Comparison of ENCODE assay signal across 20 cellular contexts in the genomic region with DNA sequence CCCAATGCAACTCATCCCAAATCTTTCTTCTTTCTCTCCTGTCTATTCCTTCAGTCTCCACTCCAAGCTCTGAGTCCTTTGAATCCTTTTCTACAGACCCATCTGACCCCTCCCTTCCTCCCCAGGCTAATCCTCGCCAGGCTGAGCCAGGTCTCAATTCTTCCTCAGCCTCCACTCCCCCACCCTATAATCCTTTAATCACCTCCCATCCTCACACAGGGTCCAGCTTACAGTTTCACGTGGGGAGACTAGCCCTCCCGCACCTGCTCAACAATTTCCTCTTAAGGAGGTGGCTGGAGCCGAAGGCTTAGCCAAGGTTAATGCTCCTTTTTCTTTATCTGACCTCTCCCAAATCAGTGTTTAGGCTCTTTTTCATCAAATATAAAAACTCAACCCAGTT.
DNase-seq lines count a peak whose midpoint lies in the region; ATAC-seq, FAIRE-seq and TF ChIP-seq lines count a peak whose summit lies in the region.
"Had no signal": no experiment of that assay in that cellular context is flagged by ENCODE, and none has a peak within 500 bp of the region (broad histone marks: within the 10 kb centered on the region; RNA-seq: fewer than 3 reads in every experiment).

No MANE protein-coding gene starts in this region.

- intact Hi-C loops in Calu3 (cut with micrococcal nuclease; ENCODE audit: unreplicated experiment): no loop called here
- intact Hi-C loops in posterior vena cava (cut with DNase I): no loop called here
- intact Hi-C loops in CD4-positive, alpha-beta T cell (cut with DNase I, micrococcal nuclease): no loop called here

- CTCF ChIA-PET in Calu3 (lab: Charles Lee): no interaction called here
- CTCF ChIA-PET in CD4-positive, alpha-beta T cell (lab: Charles Lee): no interaction called here

- TF ChIP-seq CTCF in Calu3 (IDR thresholded peaks at IDR 0.05; ENCODE audit: unreplicated experiment) (no peak), astrocyte (IDR thresholded peaks at IDR 0.05; ENCODE audit: insufficient read depth, low read depth, low read length) (no peak)
- TF ChIP-seq CTCF in CD4-positive, alpha-beta T cell (IDR thresholded peaks at IDR 0.05): no peak

- POLR2A ChIA-PET in CD4-positive, alpha-beta T cell (lab: Charles Lee): no interaction called here

- peaks cover 16% of the 10 kb centered on the region for H3K4me1 ChIP-seq in astrocyte (ENCODE audit: insufficient read depth, low read length)
- H3K4me1 ChIP-seq: BE2C had no signal

- peak overlapping the region; percentile 52 for H3K4me2 ChIP-seq in astrocyte (ENCODE audit: low read length)

- BruUV-seq in Calu3 (replicated peaks; lab: Mats Ljungman, UMichigan): no TSS peak

- FAIRE-seq in astrocyte (lab: Jason Lieb, UNC): no peak
- FAIRE-seq: D721Med, G401.6, GM12891, HepG2, HTR-8/SVneo had no signal

- H3K36me3 ChIP-seq in astrocyte (ENCODE audit: insufficient read depth, low read length): no peaks in the 10 kb centered on the region
- H3K36me3 ChIP-seq: BE2C had no signal

- H3K4me1 Mint-ChIP-seq in Calu3 (ENCODE audit: low read depth, unreplicated experiment) (no peaks in the 10 kb centered on the region), astrocyte (ENCODE audit: low read depth, unreplicated experiment) (no peaks in the 10 kb centered on the region)
- H3K4me1 Mint-ChIP-seq in activated T-cell treated with anti-CD3 and anti-CD28 coated beads, Interleukin-2, amount 50 U/mL, for 4 hours (ENCODE audit: low read depth): no peaks in the 10 kb centered on the region
- H3K4me1 Mint-ChIP-seq in CD4-positive, alpha-beta T cell (ENCODE audit: low read depth): no peaks in the 10 kb centered on the region
- H3K4me1 Mint-ChIP-seq: CD8-positive, alpha-beta memory T cell; H9 had no signal

- no peaks in the 10 kb centered on the region for H4K20me1 ChIP-seq in astrocyte (ENCODE audit: insufficient read depth, low read length)

- no peaks in the 10 kb centered on the region for H3K27me3 ChIP-seq in astrocyte (ENCODE audit: insufficient read depth, low read length)
- H3K27me3 ChIP-seq in CD4-positive, alpha-beta T cell (ENCODE audit: control insufficient read depth, insufficient read depth, low read length): no peaks in the 10 kb centered on the region
- H3K27me3 ChIP-seq: BE2C had no signal

- H3K9ac ChIP-seq in astrocyte (ENCODE audit: low read length): peak overlapping the region; percentile 14

- H3K4me3 Mint-ChIP-seq in Calu3 (ENCODE audit: low read depth, unreplicated experiment): no peak overlapping the region
- no peak overlapping the region for H3K4me3 Mint-ChIP-seq in astrocyte (ENCODE audit: unreplicated experiment)
- no peak overlapping the region for H3K4me3 Mint-ChIP-seq in activated T-cell treated with anti-CD3 and anti-CD28 coated beads, Interleukin-2, amount 50 U/mL, for 4 hours
- no peak overlapping the region for H3K4me3 Mint-ChIP-seq in CD4-positive, alpha-beta T cell
- H3K4me3 Mint-ChIP-seq: CD8-positive, alpha-beta memory T cell; H9 had no signal

- H3K9me3 ChIP-seq in astrocyte (ENCODE audit: insufficient read depth, low read depth, low read length): no peaks in the 10 kb centered on the region
- no peaks in the 10 kb centered on the region for H3K9me3 ChIP-seq in CD4-positive, alpha-beta T cell (ENCODE audit: control insufficient read depth, low read length)
- H3K9me3 ChIP-seq: BE2C had no signal

- no peaks in the 10 kb centered on the region for H3K27me3 Mint-ChIP-seq in Calu3 (ENCODE audit: unreplicated experiment)
- H3K27me3 Mint-ChIP-seq in astrocyte (ENCODE audit: low read depth, unreplicated experiment): no peaks in the 10 kb centered on the region
- H3K27me3 Mint-ChIP-seq in activated T-cell treated with anti-CD3 and anti-CD28 coated beads, Interleukin-2, amount 50 U/mL, for 4 hours (ENCODE audit: low read depth): no peaks in the 10 kb centered on the region
- no peaks in the 10 kb centered on the region for H3K27me3 Mint-ChIP-seq in CD4-positive, alpha-beta T cell
- H3K27me3 Mint-ChIP-seq: CD8-positive, alpha-beta memory T cell had no signal

- H3K36me3 Mint-ChIP-seq in Calu3 (ENCODE audit: insufficient read depth, unreplicated experiment) (no peaks in the 10 kb centered on the region), astrocyte (ENCODE audit: low read depth, unreplicated experiment) (peaks cover 10% of the 10 kb centered on the region)
- no peaks in the 10 kb centered on the region for H3K36me3 Mint-ChIP-seq in activated T-cell treated with anti-CD3 and anti-CD28 coated beads, Interleukin-2, amount 50 U/mL, for 4 hours (ENCODE audit: insufficient read depth)
- H3K36me3 Mint-ChIP-seq in CD4-positive, alpha-beta T cell (ENCODE audit: low read depth): no peaks in the 10 kb centered on the region
- H3K36me3 Mint-ChIP-seq: CD8-positive, alpha-beta memory T cell had no signal

- no peak overlapping the region for H2AFZ ChIP-seq in astrocyte (ENCODE audit: low read depth, low read length)

- peaks cover 41% of the 10 kb centered on the region for H3K79me2 ChIP-seq in astrocyte (ENCODE audit: insufficient read depth, low read length)

- no peak overlapping the region for H3K27ac ChIP-seq in astrocyte (ENCODE audit: low read depth, low read length)
- no peak overlapping the region for H3K27ac ChIP-seq in substantia nigra (ENCODE audit: low read depth, low read length, poor library complexity, severe bottlenecking)
- no peak overlapping the region for H3K27ac ChIP-seq in CD4-positive, alpha-beta T cell (ENCODE audit: low read depth, low read length)
- H3K27ac ChIP-seq: C4-2B had no signal

- no peak overlapping the region for H3K4me3 ChIP-seq in astrocyte (ENCODE audit: insufficient read depth, low read depth, low read length)

- peak overlapping the region; percentile 33 for H3K27ac Mint-ChIP-seq in Calu3 (ENCODE audit: unreplicated experiment)
- no peak overlapping the region for H3K27ac Mint-ChIP-seq in astrocyte (ENCODE audit: unreplicated experiment)
- no peak overlapping the region for H3K27ac Mint-ChIP-seq in CD4-positive, alpha-beta T cell
- H3K27ac Mint-ChIP-seq: CD8-positive, alpha-beta memory T cell; H9 had no signal

- H3K9me3 Mint-ChIP-seq in Calu3 (ENCODE audit: low read depth, unreplicated experiment) (no peaks in the 10 kb centered on the region), astrocyte (ENCODE audit: unreplicated experiment) (peaks cover 3% of the 10 kb centered on the region)
- H3K9me3 Mint-ChIP-seq in activated T-cell treated with anti-CD3 and anti-CD28 coated beads, Interleukin-2, amount 50 U/mL, for 4 hours: no peaks in the 10 kb centered on the region
- H3K9me3 Mint-ChIP-seq in CD4-positive, alpha-beta T cell: no peaks in the 10 kb centered on the region
- H3K9me3 Mint-ChIP-seq: CD8-positive, alpha-beta memory T cell; H9 had no signal

- ATAC-seq in activated T-cell treated with anti-CD3 and anti-CD28 coated beads, Interleukin-2, amount 50 U/mL, for 4 hours: no peak
- ATAC-seq in CD4-positive, alpha-beta T cell (ENCODE audit: poor library complexity): no peak
- ATAC-seq: HepG2 had no signal

- no peak for DNase-seq in Calu3
- peak; percentile 95 to 97 for DNase-seq in NCI-H524 (lab: John Stamatoyannopoulos, UW)
- no peak for DNase-seq in astrocyte (ENCODE audit: low read depth)
- peak; percentile 30 for DNase-seq in posterior vena cava (ENCODE audit: low spot score)
- no peak for DNase-seq in activated T-cell treated with anti-CD3 and anti-CD28 coated beads, Interleukin-2, amount 50 U/mL, for 4 hours
- DNase-seq in kidney glomerular epithelial cell (lab: John Stamatoyannopoulos, UW): no peak
- no peak for DNase-seq in substantia nigra (lab: John Stamatoyannopoulos, UW)
- DNase-seq in CD4-positive, alpha-beta T cell: no peak
- DNase-seq: BE2C; CD8-positive, alpha-beta memory T cell; DMS153; DMS79 treated with DMSO at 0.1 percent for 48 hours; GOT3; H9 had no signal

Comparison
In these comparisons a context has a peak if more than half of its experiments do, and no peak if none do; other contexts are left out.
1. DNase-seq: peak in NCI-H524 (2 of 2) and posterior vena cava (single experiment); none in Calu3 (single experiment), astrocyte (single experiment), activated T-cell treated with anti-CD3 and anti-CD28 coated beads, Interleukin-2, amount 50 U/mL, for 4 hours (single experiment), kidney glomerular epithelial cell (single experiment), substantia nigra (0 of 49) and CD4-positive, alpha-beta T cell (0 of 10).